8 cellular contexts compared by ENCODE assay signal in genomic region chr1:179709841-179710329, GRCh38. TPM values are rescaled to one million over a fixed set of nuclear protein-coding genes. Genes with fewer than 3 reads are reported as not detected.
DNase-seq lines count a peak whose midpoint lies in the region; ATAC-seq, FAIRE-seq and TF ChIP-seq lines count a peak whose summit lies in the region.

No MANE protein-coding gene starts in this region.

- ATAC-seq in GM21447 (IDR thresholded peaks at IDR 0.05; ENCODE audit: unreplicated experiment) (peak; percentile 83), GM18520 (IDR thresholded peaks at IDR 0.05; ENCODE audit: unreplicated experiment) (no peak)

- FAIRE-seq in D721Med (lab: Jason Lieb, UNC): no peak

- TF ChIP-seq CTCF in D721Med (IDR thresholded peaks at IDR 0.05; ENCODE audit: insufficient read depth, missing control alignments): no peak

- DNase-seq in ELR (ENCODE audit: low read depth): peak; percentile 16
- peak; percentile 66 for DNase-seq in NCI-H2171 (lab: John Stamatoyannopoulos, UW)
- DNase-seq in glomerular endothelial cell (ENCODE audit: extremely low read depth, low read depth, low spot score): peak; percentile 80
- no peak for DNase-seq in activated T-cell treated with anti-CD3 and anti-CD28 coated beads, Interleukin-2, amount 50 U/mL, for 1 hour
- DNase-seq in NCI-H2196 (lab: John Stamatoyannopoulos, UW; ENCODE audit: unreplicated experiment): no peak
- DNase-seq in D721Med (ENCODE audit: insufficient read length, low spot score): no peak

RNA-seq across cellular contexts. Expression of gene FAM163A, which starts 33.2 kb away (rescaled TPM):
- 0.44 and 1.5 TPM in 2 replicates for total RNA-seq in glomerular endothelial cell

Comparison
In these comparisons a context has a peak if more than half of its experiments do, and no peak if none do; other contexts are left out.
1. DNase-seq: peak in ELR (single experiment), NCI-H2171 (single experiment) and glomerular endothelial cell (single experiment); none in activated T-cell treated with anti-CD3 and anti-CD28 coated beads, Interleukin-2, amount 50 U/mL, for 1 hour (single experiment), NCI-H2196 (single experiment) and D721Med (single experiment).